Comparison of ENCODE assay signal across 27 cellular contexts in the genomic region with DNA sequence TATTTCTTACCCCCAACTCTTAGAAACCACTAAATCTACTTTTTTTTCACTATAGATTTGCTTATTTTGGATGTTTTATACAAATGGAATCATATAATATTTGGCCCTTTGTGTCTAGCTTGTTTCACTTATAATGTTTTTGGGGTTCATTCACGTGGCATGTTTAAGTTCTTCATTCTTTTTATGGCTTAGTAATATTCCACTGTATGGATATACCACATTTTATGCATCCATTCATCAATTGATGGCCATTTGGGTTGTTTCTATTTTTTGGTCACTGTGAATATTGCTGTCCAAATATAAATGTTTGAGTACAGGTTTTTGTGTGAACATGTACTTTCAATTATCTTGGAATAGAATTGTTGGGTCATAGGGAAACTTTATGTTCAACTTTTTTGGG. TPM values are rescaled to one million over a fixed set of nuclear protein-coding genes. Genes with fewer than 3 reads are reported as not detected.
A peak's percentile ranks its signal among the peaks of the same experiment; 100 is the strongest.
DNase-seq lines count a peak whose midpoint lies in the region; ATAC-seq and TF ChIP-seq lines count a peak whose summit lies in the region.
"Had no signal": no experiment of that assay in that cellular context is flagged by ENCODE, and none has a peak within 500 bp of the region (broad histone marks: within the 10 kb centered on the region; RNA-seq: fewer than 3 reads in every experiment).

No MANE protein-coding gene starts in this region.

- H3K4me1 ChIP-seq in colonic mucosa, result peaks cover 17% of the 10 kb centered on the region
- H3K4me1 ChIP-seq in effector memory CD4-positive, alpha-beta T cell (ENCODE audit: control insufficient read depth, insufficient read depth, low read length, poor library complexity, severe bottlenecking), result peaks cover 21% of the 10 kb centered on the region

- no peak for ATAC-seq in CD4-positive, alpha-beta T cell (ENCODE audit: poor library complexity)
- ATAC-seq: left cardiac atrium, PC-3 had no signal

- POLR2A ChIA-PET in CD4-positive, alpha-beta T cell (lab: Charles Lee), result interaction anchor here (2.0 to 5.6 kb wide), 2 partner anchors 37 to 84 kb away, joined by 11 to 128 read pairs; a partner anchor contains a TSS
- POLR2A ChIA-PET in activated CD4-positive, alpha-beta memory T cell treated with anti-CD3 and anti-CD28 coated beads, Interleukin-2, amount 10 ng/mL, durations not matched to agents 7 days and 5 days (lab: Charles Lee), result interaction anchor here (0.9 to 8.5 kb wide), 5 partner anchors 9 to 84 kb away, joined by 4 to 98 read pairs (median 12); a partner anchor contains a TSS

- no peaks in the 10 kb centered on the region for H3K9me3 ChIP-seq in CD4-positive, alpha-beta T cell (ENCODE audit: control insufficient read depth, low read length)
- H3K9me3 ChIP-seq in colonic mucosa, result no peaks in the 10 kb centered on the region
- no peaks in the 10 kb centered on the region for H3K9me3 ChIP-seq in effector memory CD4-positive, alpha-beta T cell (ENCODE audit: control insufficient read depth, low read length)
- H3K9me3 ChIP-seq: upper lobe of left lung had no signal

- H3K27ac Mint-ChIP-seq in T-helper 1 cell treated with Interleukin-12 subunit alpha and Interleukin-12 subunit beta and Interleukin-4 antibody, amounts not matched to agents 30 μg/mL and 1 μg/mL, for 36 hours, result peak overlapping the region; percentile 98
- H3K27ac Mint-ChIP-seq in CD4-positive, alpha-beta T cell, result peak overlapping the region; percentile 78
- H3K27ac Mint-ChIP-seq in activated CD4-positive, alpha-beta memory T cell treated with anti-CD3 and anti-CD28 coated beads, Interleukin-2, amount 10 ng/mL, durations not matched to agents 7 days and 5 days, result peak overlapping the region; percentile 98
- H3K27ac Mint-ChIP-seq: nephron had no signal

- no peak for TF ChIP-seq CTCF in CD4-positive, alpha-beta T cell (IDR thresholded peaks at IDR 0.05)
- no peak for TF ChIP-seq CTCF in colonic mucosa (IDR thresholded peaks at IDR 0.05)

- H3K4me3 Mint-ChIP-seq in T-helper 1 cell treated with Interleukin-12 subunit alpha and Interleukin-12 subunit beta and Interleukin-4 antibody, amounts not matched to agents 30 μg/mL and 1 μg/mL, for 36 hours, result peak overlapping the region; percentile 76
- H3K4me3 Mint-ChIP-seq in CD4-positive, alpha-beta T cell, result no peak overlapping the region
- H3K4me3 Mint-ChIP-seq in activated CD4-positive, alpha-beta memory T cell treated with anti-CD3 and anti-CD28 coated beads, Interleukin-2, amount 10 ng/mL, durations not matched to agents 7 days and 5 days, result no peak overlapping the region
- H3K4me3 Mint-ChIP-seq: nephron had no signal

- no peaks in the 10 kb centered on the region for H3K27me3 Mint-ChIP-seq in T-helper 1 cell treated with Interleukin-12 subunit alpha and Interleukin-12 subunit beta and Interleukin-4 antibody, amounts not matched to agents 30 μg/mL and 1 μg/mL, for 36 hours (ENCODE audit: low read depth)
- H3K27me3 Mint-ChIP-seq in CD4-positive, alpha-beta T cell, result no peaks in the 10 kb centered on the region
- no peaks in the 10 kb centered on the region for H3K27me3 Mint-ChIP-seq in activated CD4-positive, alpha-beta memory T cell treated with anti-CD3 and anti-CD28 coated beads, Interleukin-2, amount 10 ng/mL, durations not matched to agents 7 days and 5 days

- DNase-seq in T-helper 1 cell, result no peak
- DNase-seq in CD4-positive, alpha-beta T cell, result no peak
- DNase-seq in activated CD4-positive, alpha-beta memory T cell treated with anti-CD3 and anti-CD28 coated beads, Interleukin-2, amount 10 ng/mL, durations not matched to agents 7 days and 5 days, result no peak
- DNase-seq in colonic mucosa, result no peak
- no peak for DNase-seq in T-helper 9 cell
- no peak for DNase-seq in nucleus accumbens (lab: John Stamatoyannopoulos, UW)
- DNase-seq in effector memory CD4-positive, alpha-beta T cell, result no peak
- DNase-seq: 8988T; anterior cingulate cortex; C1 segment of cervical spinal cord; Caco-2; immature natural killer cell; left cardiac atrium; NCI-H1436; NCI-H2081; NCI-H2227 treated with DMSO at 0.1 percent for 48 hours; NCI-H526; NK-92 treated with Interleukin-12 subunit alpha and Interleukin-12 subunit beta, amount 100 ng/mL, for 24 hours; PC-3 had no signal

- no peak overlapping the region for H3K27ac ChIP-seq in CD4-positive, alpha-beta T cell (ENCODE audit: low read depth, low read length)
- peak overlapping the region; percentile 72 for H3K27ac ChIP-seq in colonic mucosa
- no peak overlapping the region for H3K27ac ChIP-seq in effector memory CD4-positive, alpha-beta T cell (ENCODE audit: insufficient read depth, low read length, poor library complexity, severe bottlenecking)
- H3K27ac ChIP-seq: epithelial cell of prostate, upper lobe of left lung had no signal

- no peaks in the 10 kb centered on the region for H3K36me3 ChIP-seq in colonic mucosa
- H3K36me3 ChIP-seq in effector memory CD4-positive, alpha-beta T cell (ENCODE audit: control insufficient read depth, insufficient read depth, low read length), result no peaks in the 10 kb centered on the region
- H3K36me3 ChIP-seq: upper lobe of left lung had no signal

- H3K9me3 Mint-ChIP-seq in T-helper 1 cell treated with Interleukin-12 subunit alpha and Interleukin-12 subunit beta and Interleukin-4 antibody, amounts not matched to agents 30 μg/mL and 1 μg/mL, for 36 hours, result peaks cover 15% of the 10 kb centered on the region
- no peaks in the 10 kb centered on the region for H3K9me3 Mint-ChIP-seq in CD4-positive, alpha-beta T cell
- peaks cover 2% of the 10 kb centered on the region for H3K9me3 Mint-ChIP-seq in activated CD4-positive, alpha-beta memory T cell treated with anti-CD3 and anti-CD28 coated beads, Interleukin-2, amount 10 ng/mL, durations not matched to agents 7 days and 5 days
- H3K9me3 Mint-ChIP-seq: immature natural killer cell had no signal

- H3K4me3 ChIP-seq in colonic mucosa, result no peak overlapping the region
- H3K4me3 ChIP-seq in effector memory CD4-positive, alpha-beta T cell (ENCODE audit: insufficient read depth, low read depth, low read length, poor library complexity, severe bottlenecking), result no peak overlapping the region
- H3K4me3 ChIP-seq: lung, upper lobe of left lung had no signal

- intact Hi-C loops in CD4-positive, alpha-beta T cell (cut with DNase I, micrococcal nuclease), result loop anchor here (5.0 to 10.0 kb wide), 3 partner anchors 235 to 733 kb away; a partner anchor contains a TSS
- intact Hi-C loops in colonic mucosa (cut with DNase I), result loop anchor here (10.0 kb wide), 1 partner anchor 445 kb away; no protein-coding TSS in a partner anchor

- no peak overlapping the region for H3K9ac ChIP-seq in colonic mucosa (ENCODE audit: low read depth in 2 of 2, low read length in 2 of 2)

- peaks cover 52% of the 10 kb centered on the region for H3K4me1 Mint-ChIP-seq in T-helper 1 cell treated with Interleukin-12 subunit alpha and Interleukin-12 subunit beta and Interleukin-4 antibody, amounts not matched to agents 30 μg/mL and 1 μg/mL, for 36 hours (ENCODE audit: low read depth)
- peaks cover 22% of the 10 kb centered on the region for H3K4me1 Mint-ChIP-seq in CD4-positive, alpha-beta T cell (ENCODE audit: low read depth)
- peaks cover 56% of the 10 kb centered on the region for H3K4me1 Mint-ChIP-seq in activated CD4-positive, alpha-beta memory T cell treated with anti-CD3 and anti-CD28 coated beads, Interleukin-2, amount 10 ng/mL, durations not matched to agents 7 days and 5 days

- H3K27me3 ChIP-seq in CD4-positive, alpha-beta T cell (ENCODE audit: control insufficient read depth, insufficient read depth, low read length), result no peaks in the 10 kb centered on the region
- no peaks in the 10 kb centered on the region for H3K27me3 ChIP-seq in colonic mucosa
- no peaks in the 10 kb centered on the region for H3K27me3 ChIP-seq in effector memory CD4-positive, alpha-beta T cell (replicated peaks; ENCODE audit: control insufficient read depth, insufficient read depth, low read length, poor library complexity, severe bottlenecking)
- H3K27me3 ChIP-seq: upper lobe of left lung had no signal

- H3K36me3 Mint-ChIP-seq in T-helper 1 cell treated with Interleukin-12 subunit alpha and Interleukin-12 subunit beta and Interleukin-4 antibody, amounts not matched to agents 30 μg/mL and 1 μg/mL, for 36 hours (ENCODE audit: low read depth), result peaks cover 4% of the 10 kb centered on the region
- no peaks in the 10 kb centered on the region for H3K36me3 Mint-ChIP-seq in CD4-positive, alpha-beta T cell (ENCODE audit: low read depth)
- H3K36me3 Mint-ChIP-seq in activated CD4-positive, alpha-beta memory T cell treated with anti-CD3 and anti-CD28 coated beads, Interleukin-2, amount 10 ng/mL, durations not matched to agents 7 days and 5 days (ENCODE audit: low read depth), result peaks cover 18% of the 10 kb centered on the region
- H3K36me3 Mint-ChIP-seq: immature natural killer cell had no signal

- CTCF ChIA-PET in CD4-positive, alpha-beta T cell (lab: Charles Lee), result no interaction called here
- CTCF ChIA-PET in activated CD4-positive, alpha-beta memory T cell treated with anti-CD3 and anti-CD28 coated beads, Interleukin-2, amount 10 ng/mL, durations not matched to agents 7 days and 5 days (lab: Charles Lee), result interaction anchor here (7.4 to 11.4 kb wide), 2 partner anchors 72 to 82 kb away, joined by 184 to 383 read pairs; a partner anchor contains a TSS

RNA-seq across cellular contexts. Expression of a gene that starts 9.2 kb away (rescaled TPM):
- under 1 TPM in 1 of 2 experiments, not detected in 1; 0.08 TPM for total RNA-seq in CD4-positive, alpha-beta T cell
- total RNA-seq in activated CD4-positive, alpha-beta memory T cell treated with anti-CD3 and anti-CD28 coated beads, Interleukin-2, amount 10 ng/mL, durations not matched to agents 7 days and 5 days, result not detected
- 10 to 100 TPM; 29.7 to 34.5 TPM for total RNA-seq in colonic mucosa
- total RNA-seq: LHCN-M2, mononuclear cell, osteoblast, PC-3 had no signal

Comparison
In these comparisons a context has a peak if more than half of its experiments do, and no peak if none do; other contexts are left out.
1. RNA of a gene that starts 9.2 kb away (total RNA-seq): 29.7 to 34.5 TPM in colonic mucosa; 0.08 TPM in CD4-positive, alpha-beta T cell and not detected in activated CD4-positive, alpha-beta memory T cell treated with anti-CD3 and anti-CD28 coated beads, Interleukin-2, amount 10 ng/mL, durations not matched to agents 7 days and 5 days; every median in the first group is over 10 times any median in the second.
2. Peak in every context shown above with its lines, with median percentiles within 50 percentile points of each other: H3K27ac Mint-ChIP-seq.